Comparison of ENCODE assay signal across 8 cellular contexts in genomic region chr12:49017764-49018281, GRCh38. TPM values are rescaled to one million over a fixed set of nuclear protein-coding genes. Genes with fewer than 3 reads are reported as not detected.
DNase-seq lines count a peak whose midpoint lies in the region; ATAC-seq and TF ChIP-seq lines count a peak whose summit lies in the region.

No MANE protein-coding gene starts in this region.

- peaks cover 0 to 20% (median 5%) of the 10 kb centered on the region in 11 experiments; a peak in 9 of 22 replicates for H4K20me1 ChIP-seq in BLaER1 treated with 17β-estradiol and CSF1 and Interleukin-3, amounts not matched to agents 10 nM and 100 nM
- H4K20me1 ChIP-seq in smooth muscle cell (ENCODE audit: low read depth) = peaks cover 11% of the 10 kb centered on the region

- H3K79me2 ChIP-seq in smooth muscle cell (ENCODE audit: low read depth) = peaks cover 22% of the 10 kb centered on the region

- peaks cover 25 to 47% (median 38%) of the 10 kb centered on the region in 10 experiments for H3K4me1 ChIP-seq in BLaER1 treated with 17β-estradiol and CSF1 and Interleukin-3, amounts not matched to agents 10 nM and 100 nM
- peaks cover 8% of the 10 kb centered on the region for H3K4me1 ChIP-seq in smooth muscle cell (ENCODE audit: low read depth)

- H3K4me1 Mint-ChIP-seq in activated naive CD8-positive, alpha-beta T cell (ENCODE audit: low read depth) = peaks cover 40% of the 10 kb centered on the region

- H3K36me3 Mint-ChIP-seq in activated naive CD8-positive, alpha-beta T cell = peaks cover 14% of the 10 kb centered on the region

- peak overlapping the region; percentile 90 to 97 (median 92) for H3K9ac ChIP-seq in BLaER1 treated with 17β-estradiol and CSF1 and Interleukin-3, amounts not matched to agents 10 nM and 100 nM
- H3K9ac ChIP-seq in smooth muscle cell (ENCODE audit: low read depth) = peak overlapping the region; percentile 95

- H3K27ac Mint-ChIP-seq in activated naive CD8-positive, alpha-beta T cell = peak overlapping the region; percentile 91

- no peaks in the 10 kb centered on the region for H3K9me3 Mint-ChIP-seq in activated naive CD8-positive, alpha-beta T cell (ENCODE audit: low read depth)

- DNase-seq in MG63 (peak; percentile 50), hepatic stellate cell (ENCODE audit: low spot score) (peak; percentile 65), smooth muscle cell (lab: John Stamatoyannopoulos, UW; ENCODE audit: unreplicated experiment) (no peak), hippocampal formation (lab: John Stamatoyannopoulos, UW) (no peak)

- ATAC-seq in GM21390 (IDR thresholded peaks at IDR 0.05; ENCODE audit: unreplicated experiment) (peak; percentile 13), HG03521 (IDR thresholded peaks at IDR 0.05; ENCODE audit: unreplicated experiment) (no peak)

- H3K4me3 Mint-ChIP-seq in activated naive CD8-positive, alpha-beta T cell = peak overlapping the region; percentile 93

- peak overlapping the region; percentile 73 to 95 (median 86) for H3K4me2 ChIP-seq in BLaER1 treated with 17β-estradiol and CSF1 and Interleukin-3, amounts not matched to agents 10 nM and 100 nM
- peak overlapping the region; percentile 84 for H3K4me2 ChIP-seq in smooth muscle cell

- WGBS in smooth muscle cell (ENCODE audit: low lambda C conversion rate) = 15% methylated on average over 10 of the region's 10 CpGs

- peaks cover 6% of the 10 kb centered on the region for H3F3A ChIP-seq in smooth muscle cell (ENCODE audit: low read depth)

- no peaks in the 10 kb centered on the region for H3K27me3 Mint-ChIP-seq in activated naive CD8-positive, alpha-beta T cell

- H3K9me3 ChIP-seq in BLaER1 treated with 17β-estradiol and CSF1 and Interleukin-3, amounts not matched to agents 10 nM and 100 nM (replicated peaks in 1 of 11) = no peaks in the 10 kb centered on the region
- H3K9me3 ChIP-seq in MG63 (no peaks in the 10 kb centered on the region), smooth muscle cell (replicated peaks; ENCODE audit: low read depth) (no peaks in the 10 kb centered on the region)

- H2AFZ ChIP-seq in smooth muscle cell (ENCODE audit: low read depth) = no peak overlapping the region

- no peak for TF ChIP-seq CTCF in smooth muscle cell (IDR thresholded peaks at IDR 0.05; ENCODE audit: borderline replicate concordance, insufficient read depth, poor library complexity, severe bottlenecking)

- H3K27ac ChIP-seq in BLaER1 treated with 17β-estradiol and CSF1 and Interleukin-3, amounts not matched to agents 10 nM and 100 nM = peak overlapping the region; percentile 89 to 99 (median 95)
- H3K27ac ChIP-seq in smooth muscle cell (ENCODE audit: low read depth) = peak overlapping the region; percentile 97

- peak overlapping the region; percentile 71 to 85 (median 74) for H3K4me3 ChIP-seq in BLaER1 treated with 17β-estradiol and CSF1 and Interleukin-3, amounts not matched to agents 10 nM and 100 nM
- H3K4me3 ChIP-seq in MG63 (peak overlapping the region; percentile 88), smooth muscle cell (peak overlapping the region; percentile 87)

- peaks cover 17 to 31% (median 27%) of the 10 kb centered on the region in 11 experiments for H3K36me3 ChIP-seq in BLaER1 treated with 17β-estradiol and CSF1 and Interleukin-3, amounts not matched to agents 10 nM and 100 nM
- H3K36me3 ChIP-seq in MG63 (peaks cover 20% of the 10 kb centered on the region), smooth muscle cell (ENCODE audit: low read depth) (no peaks in the 10 kb centered on the region)

- H3K27me3 ChIP-seq in BLaER1 treated with 17β-estradiol and CSF1 and Interleukin-3, amounts not matched to agents 10 nM and 100 nM = no peaks in the 10 kb centered on the region
- H3K27me3 ChIP-seq in MG63 (no peaks in the 10 kb centered on the region), smooth muscle cell (ENCODE audit: low read depth) (no peaks in the 10 kb centered on the region)

RNA-seq across cellular contexts. Expression of gene PRKAG1, which starts 0.8 kb away (rescaled TPM):
- total RNA-seq in MG63 (2014; rRNA removed; shearing (Covaris generic); ENCODE audit: low replicate concordance) = 76.4 and 102 TPM in 2 replicates
- total RNA-seq in smooth muscle cell = 61.5 and 62.6 TPM in 2 replicates
- 39.4 and 42.5 TPM in 2 replicates for polyA plus RNA-seq in smooth muscle cell

RNA-seq across cellular contexts. Expression of gene DDN, which starts 18.6 kb away (rescaled TPM):
- total RNA-seq in MG63 (2014; rRNA removed; shearing (Covaris generic); ENCODE audit: low replicate concordance) = 0.13 TPM in 1 of 2 replicates, not detected in the other
- 0.13 and 1.8 TPM in 2 replicates for total RNA-seq in smooth muscle cell
- polyA plus RNA-seq in smooth muscle cell = 0.03 and 1.2 TPM in 2 replicates

RNA-seq across cellular contexts. Expression of gene WNT1, which starts 39.7 kb away (rescaled TPM):
- total RNA-seq in MG63 (2014; rRNA removed; shearing (Covaris generic); ENCODE audit: low replicate concordance) = not detected in 2 replicates
- not detected in 2 replicates for total RNA-seq in smooth muscle cell
- polyA plus RNA-seq in smooth muscle cell = not detected in 2 replicates

RNA-seq across cellular contexts. Expression of gene KMT2D, which starts 42.8 kb away (rescaled TPM):
- total RNA-seq in MG63 (2014; rRNA removed; shearing (Covaris generic); ENCODE audit: low replicate concordance) = 8.6 and 11.7 TPM in 2 replicates
- total RNA-seq in smooth muscle cell = 22.8 and 25.9 TPM in 2 replicates
- polyA plus RNA-seq in smooth muscle cell = 24.6 and 37.2 TPM in 2 replicates

RNA-seq across cellular contexts. Expression of gene WNT10B, which starts 46.3 kb away (rescaled TPM):
- 2.7 and 3.6 TPM in 2 replicates for total RNA-seq in MG63 (2014; rRNA removed; shearing (Covaris generic); ENCODE audit: low replicate concordance)
- 0.13 and 0.49 TPM in 2 replicates for total RNA-seq in smooth muscle cell
- polyA plus RNA-seq in smooth muscle cell = 0.14 and 1.2 TPM in 2 replicates

Comparison
In these comparisons a context has a peak if more than half of its experiments do, and no peak if none do; other contexts are left out.
1. DNase-seq: peak in MG63 (single experiment) and hepatic stellate cell (single experiment); none in smooth muscle cell (single experiment) and hippocampal formation (0 of 2).
2. Peak in every context shown above with its lines, with median percentiles within 50 percentile points of each other: H3K4me3 ChIP-seq.